ENCODE assay signal across 19 cellular contexts in the genomic region with DNA sequence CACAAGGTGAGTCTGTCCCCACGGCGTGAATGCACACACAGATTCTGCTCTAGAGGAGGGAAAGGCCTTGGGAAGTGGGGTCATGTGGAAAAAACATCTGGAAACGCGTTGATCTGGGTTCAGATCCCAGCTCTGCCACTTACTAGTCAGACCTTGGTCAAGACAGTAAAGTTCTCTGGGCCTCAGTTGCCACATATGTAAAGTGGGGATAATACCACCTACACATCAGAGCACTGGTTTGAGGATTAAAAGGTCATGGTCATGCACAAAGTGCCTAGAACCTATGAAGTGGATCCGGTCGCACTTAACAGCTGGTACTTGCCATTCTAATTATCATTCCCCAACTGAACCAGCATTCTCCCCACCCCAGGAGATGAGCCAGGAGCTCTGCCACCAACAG. TPM values are rescaled to one million over a fixed set of nuclear protein-coding genes. Genes with fewer than 3 reads are reported as not detected.
A peak's percentile ranks its signal among the peaks of the same experiment; 100 is the strongest.
DNase-seq lines count a peak whose midpoint lies in the region; ATAC-seq and TF ChIP-seq lines count a peak whose summit lies in the region.
"Had no signal": no experiment of that assay in that cellular context is flagged by ENCODE, and none has a peak within 500 bp of the region (broad histone marks: within the 10 kb centered on the region; RNA-seq: fewer than 3 reads in every experiment).

No MANE protein-coding gene starts in this region.

- TF ChIP-seq CTCF in Caco-2 (IDR thresholded peaks at IDR 0.05; ENCODE audit: insufficient read depth in 1 of 2, low read depth in 1 of 2, low read length in 1 of 2, severe bottlenecking in 1 of 2, unreplicated experiment in 1 of 2) (no peak), vagina (IDR thresholded peaks at IDR 0.05) (no peak)

- H3K36me3 Mint-ChIP-seq in activated naive CD8-positive, alpha-beta T cell treated with anti-CD3 and anti-CD28 coated beads, Interleukin-2, amount 50 U/mL, for 24 hours (ENCODE audit: low read depth): no peaks in the 10 kb centered on the region
- no peaks in the 10 kb centered on the region for H3K36me3 Mint-ChIP-seq in activated naive CD8-positive, alpha-beta T cell treated with anti-CD3 and anti-CD28 coated beads for 36 hours
- H3K36me3 Mint-ChIP-seq in Caco-2 (ENCODE audit: insufficient read depth, unreplicated experiment): peaks cover 68% of the 10 kb centered on the region
- H3K36me3 Mint-ChIP-seq: CD8-positive, alpha-beta T cell; IgD-negative memory B cell had no signal

- peak overlapping the region in 2 of 5 donors; percentile 4 to 54 for H3K9ac ChIP-seq in subcutaneous abdominal adipose tissue (ENCODE audit: low read length in 5 of 5)
- H3K9ac ChIP-seq: BLaER1 treated with 17β-estradiol and CSF1 and Interleukin-3, amounts not matched to agents 10 nM and 100 nM had no signal

- CTCF ChIA-PET in Caco-2 (lab: Charles Lee): no interaction called here

- peaks cover 38% of the 10 kb centered on the region for H3K4me1 Mint-ChIP-seq in activated naive CD8-positive, alpha-beta T cell treated with anti-CD3 and anti-CD28 coated beads, Interleukin-2, amount 50 U/mL, for 24 hours
- H3K4me1 Mint-ChIP-seq in activated naive CD8-positive, alpha-beta T cell treated with anti-CD3 and anti-CD28 coated beads for 36 hours: peaks cover 27% of the 10 kb centered on the region
- H3K4me1 Mint-ChIP-seq in Caco-2 (ENCODE audit: low read depth, unreplicated experiment): peaks cover 35% of the 10 kb centered on the region
- H3K4me1 Mint-ChIP-seq: B cell had no signal

- intact Hi-C loops in Caco-2 (cut with micrococcal nuclease; ENCODE audit: unreplicated experiment): no loop called here
- intact Hi-C loops in vagina (cut with DNase I): no loop called here

- DNase-seq in activated naive CD8-positive, alpha-beta T cell treated with anti-CD3 and anti-CD28 coated beads, Interleukin-2, amount 50 U/mL, for 24 hours: no peak
- no peak for DNase-seq in activated naive CD8-positive, alpha-beta T cell treated with anti-CD3 and anti-CD28 coated beads for 36 hours
- DNase-seq in Caco-2 (no peak), astrocyte of the hippocampus (ENCODE audit: low read depth, low spot score) (peak; percentile 1), iPS-NIHi7 (ENCODE audit: extremely low spot score) (no peak), vagina (ENCODE audit: extremely low spot score in 2 of 2) (no peak), NCI-H1694 (lab: John Stamatoyannopoulos, UW) (no peak)
- DNase-seq: 8988T; CD8-positive, alpha-beta T cell; DMS 273 treated with DMSO at 0.1 percent for 48 hours; DMS53; DND-41; EL; HCEC 1CT had no signal

- H3K27ac ChIP-seq in subcutaneous abdominal adipose tissue (ENCODE audit: low read depth, low read length) (peak overlapping the region; percentile 99), vagina (no peak overlapping the region)
- H3K27ac ChIP-seq: BLaER1 treated with 17β-estradiol and CSF1 and Interleukin-3, amounts not matched to agents 10 nM and 100 nM had no signal

- H3K27me3 ChIP-seq in Caco-2 (replicated peaks; ENCODE audit: control insufficient read depth, insufficient read depth, low read length) (no peaks in the 10 kb centered on the region), subcutaneous abdominal adipose tissue (ENCODE audit: control insufficient read depth in 5 of 5, insufficient read depth in 4 of 5, low read length in 5 of 5) (peaks cover 0 to 3% (median 0%) of the 10 kb centered on the region in 5 donors), vagina (no peaks in the 10 kb centered on the region)

- POLR2A ChIA-PET in Caco-2 (lab: Charles Lee): no interaction called here

- no peaks in the 10 kb centered on the region for H3K9me3 Mint-ChIP-seq in activated naive CD8-positive, alpha-beta T cell treated with anti-CD3 and anti-CD28 coated beads, Interleukin-2, amount 50 U/mL, for 24 hours
- no peaks in the 10 kb centered on the region for H3K9me3 Mint-ChIP-seq in activated naive CD8-positive, alpha-beta T cell treated with anti-CD3 and anti-CD28 coated beads for 36 hours
- H3K9me3 Mint-ChIP-seq in Caco-2 (ENCODE audit: unreplicated experiment): no peaks in the 10 kb centered on the region
- H3K9me3 Mint-ChIP-seq: CD8-positive, alpha-beta T cell had no signal

- ATAC-seq in activated naive CD8-positive, alpha-beta T cell treated with anti-CD3 and anti-CD28 coated beads, Interleukin-2, amount 50 U/mL, for 24 hours: peak; percentile 11
- ATAC-seq: CD8-positive, alpha-beta T cell; GM12878 had no signal

- H3K27ac Mint-ChIP-seq in activated naive CD8-positive, alpha-beta T cell treated with anti-CD3 and anti-CD28 coated beads, Interleukin-2, amount 50 U/mL, for 24 hours: no peak overlapping the region
- no peak overlapping the region for H3K27ac Mint-ChIP-seq in activated naive CD8-positive, alpha-beta T cell treated with anti-CD3 and anti-CD28 coated beads for 36 hours
- peak overlapping the region; percentile 64 for H3K27ac Mint-ChIP-seq in Caco-2 (ENCODE audit: unreplicated experiment)
- H3K27ac Mint-ChIP-seq: B cell; CD8-positive, alpha-beta T cell; IgD-negative memory B cell had no signal

- no peak for TF ChIP-seq POLR2A in vagina (IDR thresholded peaks at IDR 0.05)

- H3K9me3 ChIP-seq in Caco-2 (no peaks in the 10 kb centered on the region), subcutaneous abdominal adipose tissue (ENCODE audit: control insufficient read depth in 5 of 5, low read length in 5 of 5) (no peaks in the 10 kb centered on the region), vagina (no peaks in the 10 kb centered on the region)
- H3K9me3 ChIP-seq: BLaER1 treated with 17β-estradiol and CSF1 and Interleukin-3, amounts not matched to agents 10 nM and 100 nM had no signal

- H3K36me3 ChIP-seq in Caco-2 (ENCODE audit: control insufficient read depth, insufficient read depth, low read length) (peaks cover 22% of the 10 kb centered on the region), subcutaneous abdominal adipose tissue (ENCODE audit: control insufficient read depth in 5 of 5, insufficient read depth in 5 of 5, low read length in 5 of 5) (peaks cover 0 to 34% (median 29%) of the 10 kb centered on the region in 5 donors), vagina (no peaks in the 10 kb centered on the region)
- H3K36me3 ChIP-seq: BLaER1 treated with 17β-estradiol and CSF1 and Interleukin-3, amounts not matched to agents 10 nM and 100 nM had no signal

- no TSS peak for BruUV-seq in Caco-2 (replicated peaks; lab: Mats Ljungman, UMichigan)

- peaks cover 43% of the 10 kb centered on the region for H3K4me1 ChIP-seq in Caco-2
- peaks cover 11 to 70% (median 61%) of the 10 kb centered on the region in 5 donors for H3K4me1 ChIP-seq in subcutaneous abdominal adipose tissue (ENCODE audit: control insufficient read depth in 5 of 5, insufficient read depth in 5 of 5, low read length in 5 of 5)
- H3K4me1 ChIP-seq in vagina: peaks cover 22% of the 10 kb centered on the region

- H3K27me3 Mint-ChIP-seq in activated naive CD8-positive, alpha-beta T cell treated with anti-CD3 and anti-CD28 coated beads, Interleukin-2, amount 50 U/mL, for 24 hours: peaks cover 16% of the 10 kb centered on the region
- H3K27me3 Mint-ChIP-seq in activated naive CD8-positive, alpha-beta T cell treated with anti-CD3 and anti-CD28 coated beads for 36 hours: peaks cover 8% of the 10 kb centered on the region
- no peaks in the 10 kb centered on the region for H3K27me3 Mint-ChIP-seq in Caco-2 (ENCODE audit: insufficient read depth, unreplicated experiment)

- H3K4me3 ChIP-seq in Caco-2 (ENCODE audit: low read depth, low read length) (no peak overlapping the region), subcutaneous abdominal adipose tissue (ENCODE audit: low read depth in 1 of 5, low read length in 5 of 5) (no peak overlapping the region), vagina (no peak overlapping the region)
- H3K4me3 ChIP-seq: BLaER1 treated with 17β-estradiol and CSF1 and Interleukin-3, amounts not matched to agents 10 nM and 100 nM; GM12878 had no signal

- H3K4me3 Mint-ChIP-seq in activated naive CD8-positive, alpha-beta T cell treated with anti-CD3 and anti-CD28 coated beads, Interleukin-2, amount 50 U/mL, for 24 hours: no peak overlapping the region
- no peak overlapping the region for H3K4me3 Mint-ChIP-seq in activated naive CD8-positive, alpha-beta T cell treated with anti-CD3 and anti-CD28 coated beads for 36 hours
- H3K4me3 Mint-ChIP-seq in Caco-2 (ENCODE audit: unreplicated experiment): no peak overlapping the region
- H3K4me3 Mint-ChIP-seq: B cell; CD8-positive, alpha-beta T cell had no signal

RNA-seq across cellular contexts. Expression of a gene that starts 4.7 kb away (rescaled TPM):
- under 1 TPM; 0.10 to 0.52 TPM for total RNA-seq in activated naive CD8-positive, alpha-beta T cell treated with anti-CD3 and anti-CD28 coated beads for 36 hours
- 109 and 123 TPM in 2 replicates for total RNA-seq in Caco-2 (2022)
- 14.7 TPM for total RNA-seq in vagina
- total RNA-seq: B cell; CD8-positive, alpha-beta T cell had no signal

RNA-seq across cellular contexts. Expression of a gene that starts 26.7 kb away (rescaled TPM):
- 10 to 100 TPM; 44.8 to 49.1 TPM for total RNA-seq in activated naive CD8-positive, alpha-beta T cell treated with anti-CD3 and anti-CD28 coated beads for 36 hours
- total RNA-seq in Caco-2 (2022): 79.0 and 79.4 TPM in 2 replicates
- total RNA-seq in vagina: 271 TPM

Comparison
In these comparisons a context has a peak if more than half of its experiments do, and no peak if none do; other contexts are left out.
1. RNA of a gene that starts 4.7 kb away (total RNA-seq): 109 to 123 TPM in Caco-2 and 14.7 TPM in vagina (single experiment); 0.10 to 0.52 TPM in activated naive CD8-positive, alpha-beta T cell treated with anti-CD3 and anti-CD28 coated beads for 36 hours; every median in the first group is over 10 times any median in the second.